In genomic region chr1:16248603-16249534, GRCh38 we compare ENCODE assay signal across 8 cellular contexts. TPM values are rescaled to one million over a fixed set of nuclear protein-coding genes. Genes with fewer than 3 reads are reported as not detected.
DNase-seq lines count a peak whose midpoint lies in the region; ATAC-seq, FAIRE-seq and TF ChIP-seq lines count a peak whose summit lies in the region.

No MANE protein-coding gene starts in this region.

- H3K27me3 ChIP-seq in bronchial epithelial cell (ENCODE audit: control insufficient read depth, insufficient read depth, low read length) (no peaks in the 10 kb centered on the region), thyroid gland (no peaks in the 10 kb centered on the region)

- H3K4me1 ChIP-seq in thyroid gland, result peaks cover 32 to 45% of the 10 kb centered on the region in 2 donors

- H3K27ac ChIP-seq in thyroid gland, result peak overlapping the region; percentile 71 to 89 (median 83)

- TF ChIP-seq POLR2A in thyroid gland (IDR thresholded peaks at IDR 0.05), result no peak

- intact Hi-C loops in thyroid gland (cut with DNase I), result loop anchor here (10.0 kb wide), 1 partner anchor 106 kb away; the partner anchor contains the start of gene FBXO42

- ATAC-seq in HG03354 (IDR thresholded peaks at IDR 0.05; ENCODE audit: poor library complexity, severe bottlenecking, unreplicated experiment) (peak; percentile 58), left lobe of liver (peak; percentile 72), GM21737 (IDR thresholded peaks at IDR 0.05; ENCODE audit: unreplicated experiment) (no peak)

- peak; percentile 99 for DNase-seq in DMS79 treated with DMSO at 0.1 percent for 48 hours (lab: John Stamatoyannopoulos, UW)
- peak; percentile 94 for DNase-seq in NCI-H748 treated with DMSO at 0.1 percent for 48 hours (lab: John Stamatoyannopoulos, UW)
- DNase-seq in bronchial epithelial cell (ENCODE audit: low read depth), result peak; percentile 72
- peak; percentile 90 for DNase-seq in left lobe of liver (ENCODE audit: low spot score)
- DNase-seq in thyroid gland, result peak; percentile 90 to 91
- no peak for DNase-seq in islet precursor cell

- H3K4me3 ChIP-seq in bronchial epithelial cell (ENCODE audit: low read depth, low read length) (no peak overlapping the region), thyroid gland (replicated peaks in 1 of 3) (no peak overlapping the region)

- peaks cover 8% of the 10 kb centered on the region for H3K36me3 ChIP-seq in bronchial epithelial cell (ENCODE audit: control insufficient read depth, insufficient read depth, low read length)
- peaks cover 15 to 22% of the 10 kb centered on the region in 2 donors for H3K36me3 ChIP-seq in thyroid gland

- peak; percentile 66 for FAIRE-seq in bronchial epithelial cell (lab: Jason Lieb, UNC)

- TF ChIP-seq CTCF in bronchial epithelial cell (IDR thresholded peaks at IDR 0.05; ENCODE audit: insufficient read depth, low read length, severe bottlenecking), result no peak
- TF ChIP-seq CTCF in thyroid gland (IDR thresholded peaks at IDR 0.05), result no peak

- H3K9me3 ChIP-seq in thyroid gland, result no peaks in the 10 kb centered on the region

- 16 to 19% methylated on average over 7 of the region's 7 CpGs for WGBS in thyroid gland, 2 donors

RNA-seq across cellular contexts. Expression of gene CPLANE2, which starts 11.9 kb away (rescaled TPM):
- total RNA-seq in bronchial epithelial cell (5.8 and 14.5 TPM in 2 replicates), left lobe of liver (4.7 TPM), thyroid gland (10 to 100 TPM in 3 of 4 donors, 1 to 10 TPM in 1; 4.3 to 21.8 (median 15.3) TPM)

RNA-seq across cellular contexts. Expression of gene ARHGEF19, which starts 36.4 kb away (rescaled TPM):
- total RNA-seq in bronchial epithelial cell, result 3.2 and 6.1 TPM in 2 replicates
- total RNA-seq in left lobe of liver, result 1.9 TPM
- total RNA-seq in thyroid gland, result 10 to 100 TPM; 11.9 to 32.3 (median 17.5) TPM
